In genomic region chr2:232833830-232834229, GRCh38 we compare ENCODE assay signal across 29 cellular contexts. TPM values are rescaled to one million over a fixed set of nuclear protein-coding genes. Genes with fewer than 3 reads are reported as not detected.
DNase-seq lines count a peak whose midpoint lies in the region; ATAC-seq, FAIRE-seq and TF ChIP-seq lines count a peak whose summit lies in the region.
"Had no signal": no experiment of that assay in that cellular context is flagged by ENCODE, and none has a peak within 500 bp of the region (broad histone marks: within the 10 kb centered on the region; RNA-seq: fewer than 3 reads in every experiment).

No MANE protein-coding gene starts in this region.

- no peaks in the 10 kb centered on the region for H3K9me3 ChIP-seq in CD8-positive, alpha-beta memory T cell (ENCODE audit: low read length)
- H3K9me3 ChIP-seq: Peyer's patch, psoas muscle, SJSA1 had no signal

- no peak overlapping the region for H3K4me3 Mint-ChIP-seq in CD8-positive, alpha-beta memory T cell
- H3K4me3 Mint-ChIP-seq in endothelial cell (ENCODE audit: unreplicated experiment): peak overlapping the region; percentile 68
- H3K4me3 Mint-ChIP-seq: activated CD8-positive, alpha-beta memory T cell treated with anti-CD3 and anti-CD28 coated beads, Interleukin-2, amount 10 ng/mL, durations not matched to agents 7 days and 5 days; brain; immature natural killer cell had no signal

- ATAC-seq in activated naive CD4-positive, alpha-beta T cell treated with anti-CD3 and anti-CD28 coated beads, Interleukin-2, amount 50 U/mL, for 72 hours: no peak
- ATAC-seq in GM19395 (IDR thresholded peaks at IDR 0.05; ENCODE audit: unreplicated experiment): no peak
- ATAC-seq: activated CD8-positive, alpha-beta memory T cell treated with anti-CD3 and anti-CD28 coated beads, Interleukin-2, amount 10 ng/mL, durations not matched to agents 7 days and 5 days; foreskin keratinocyte; psoas muscle had no signal

- no peak for DNase-seq in activated naive CD4-positive, alpha-beta T cell treated with anti-CD3 and anti-CD28 coated beads, Interleukin-2, amount 50 U/mL, for 72 hours (ENCODE audit: low spot score in 2 of 2)
- DNase-seq in activated naive CD4-positive, alpha-beta T cell (lab: John Stamatoyannopoulos, UW): no peak
- DNase-seq in CD8-positive, alpha-beta memory T cell: no peak
- no peak for DNase-seq in endothelial cell (ENCODE audit: low spot score)
- peak; percentile 50 for DNase-seq in retina
- no peak for DNase-seq in frontal cortex (ENCODE audit: low spot score in 2 of 2)
- DNase-seq in SK-N-DZ (ENCODE audit: low spot score): no peak
- DNase-seq: activated CD4-positive, alpha-beta T cell treated with anti-CD3 and anti-CD28 coated beads for 4 hours; activated CD8-positive, alpha-beta memory T cell treated with anti-CD3 and anti-CD28 coated beads, Interleukin-2, amount 10 ng/mL, durations not matched to agents 7 days and 5 days; C1 segment of cervical spinal cord; effector CD8-positive, alpha-beta T cell; foreskin keratinocyte; immature natural killer cell; Kasumi-1; NCI-H1048; NCI-H1694 treated with DMSO at 0.1 percent for 48 hours; NCI-H69; Peyer's patch; psoas muscle; T-helper 1 cell had no signal

- CTCF ChIA-PET in CD8-positive, alpha-beta memory T cell (lab: Charles Lee): no interaction called here

- no peaks in the 10 kb centered on the region for H3K9me3 Mint-ChIP-seq in activated naive CD4-positive, alpha-beta T cell treated with anti-CD3 and anti-CD28 coated beads, Interleukin-2, amount 50 U/mL, for 72 hours
- H3K9me3 Mint-ChIP-seq in CD8-positive, alpha-beta memory T cell: no peaks in the 10 kb centered on the region
- H3K9me3 Mint-ChIP-seq in endothelial cell (ENCODE audit: unreplicated experiment): no peaks in the 10 kb centered on the region
- H3K9me3 Mint-ChIP-seq: activated T-helper 2 cell treated with anti-CD3 and anti-CD28 coated beads, Interferon-gamma antibody, Interleukin-2, Interleukin-4, amounts not matched to agents 10 μg/mL and 5 μg/mL and 100 μg/mL, durations not matched to agents 14 hours and 24 hours and 36 hours; brain; immature natural killer cell had no signal

- H3K27me3 Mint-ChIP-seq in CD8-positive, alpha-beta memory T cell: no peaks in the 10 kb centered on the region
- peaks cover 6% of the 10 kb centered on the region for H3K27me3 Mint-ChIP-seq in endothelial cell (ENCODE audit: unreplicated experiment)
- H3K27me3 Mint-ChIP-seq: activated CD8-positive, alpha-beta memory T cell treated with anti-CD3 and anti-CD28 coated beads, Interleukin-2, amount 10 ng/mL, durations not matched to agents 7 days and 5 days; brain had no signal

- POLR2A ChIA-PET in CD8-positive, alpha-beta memory T cell (lab: Charles Lee): no interaction called here

- no peak for FAIRE-seq in frontal cortex (lab: Jason Lieb, UNC)
- FAIRE-seq: urothelium cell line had no signal

- H3K27me3 ChIP-seq in CD8-positive, alpha-beta memory T cell (ENCODE audit: insufficient read depth, low read length, poor library complexity, severe bottlenecking): no peaks in the 10 kb centered on the region
- H3K27me3 ChIP-seq: foreskin keratinocyte, hepatocyte, Peyer's patch, SJSA1 had no signal

- H3K4me3 ChIP-seq in CD8-positive, alpha-beta memory T cell (ENCODE audit: low read length): no peak overlapping the region
- H3K4me3 ChIP-seq: hepatocyte, Peyer's patch, psoas muscle, SJSA1 had no signal

- H3K36me3 ChIP-seq in CD8-positive, alpha-beta memory T cell (ENCODE audit: insufficient read depth, low read length): peaks cover 28% of the 10 kb centered on the region

- peak overlapping the region; percentile 20 to 78 for H3K27ac Mint-ChIP-seq in activated naive CD4-positive, alpha-beta T cell treated with anti-CD3 and anti-CD28 coated beads, Interleukin-2, amount 50 U/mL, for 72 hours
- H3K27ac Mint-ChIP-seq in CD8-positive, alpha-beta memory T cell: peak overlapping the region in 6 of 8 donors; percentile 3 to 86 (median 48)
- peak overlapping the region; percentile 22 for H3K27ac Mint-ChIP-seq in endothelial cell (ENCODE audit: unreplicated experiment)
- H3K27ac Mint-ChIP-seq: activated CD8-positive, alpha-beta memory T cell treated with anti-CD3 and anti-CD28 coated beads, Interleukin-2, amount 10 ng/mL, durations not matched to agents 7 days and 5 days; activated T-helper 2 cell treated with anti-CD3 and anti-CD28 coated beads, Interferon-gamma antibody, Interleukin-2, Interleukin-4, amounts not matched to agents 10 μg/mL and 5 μg/mL and 100 μg/mL, durations not matched to agents 14 hours and 24 hours and 36 hours had no signal

- H3K4me1 Mint-ChIP-seq in CD8-positive, alpha-beta memory T cell: peaks cover 27 to 34% (median 32%) of the 10 kb centered on the region in 3 donors
- H3K4me1 Mint-ChIP-seq in endothelial cell (ENCODE audit: unreplicated experiment): peaks cover 41% of the 10 kb centered on the region

- H3K36me3 Mint-ChIP-seq in activated naive CD4-positive, alpha-beta T cell treated with anti-CD3 and anti-CD28 coated beads, Interleukin-2, amount 50 U/mL, for 72 hours: peaks cover 0 to 6% of the 10 kb centered on the region in 2 donors
- H3K36me3 Mint-ChIP-seq in CD8-positive, alpha-beta memory T cell: peaks cover 0 to 80% (median 37%) of the 10 kb centered on the region in 3 donors
- H3K36me3 Mint-ChIP-seq in endothelial cell (ENCODE audit: low read depth, unreplicated experiment): peaks cover 38% of the 10 kb centered on the region

- peaks cover 13% of the 10 kb centered on the region for H3K4me1 ChIP-seq in CD8-positive, alpha-beta memory T cell (ENCODE audit: insufficient read depth, low read length)

- no peak for TF ChIP-seq CTCF in endothelial cell (IDR thresholded peaks at IDR 0.05; ENCODE audit: unreplicated experiment)

- no peak overlapping the region for H3K27ac ChIP-seq in CD8-positive, alpha-beta memory T cell (ENCODE audit: low read depth, low read length)
- H3K27ac ChIP-seq: foreskin keratinocyte, hepatocyte, Peyer's patch, psoas muscle, SJSA1 had no signal

RNA-seq across cellular contexts. Expression of gene SNORC, which starts 36.2 kb away (rescaled TPM):
- 1 to 10 TPM; 1.3 to 3.6 TPM for total RNA-seq in activated naive CD4-positive, alpha-beta T cell treated with anti-CD3 and anti-CD28 coated beads, Interleukin-2, amount 50 U/mL, for 72 hours
- 1 to 10 TPM; 1.5 to 2.5 TPM for total RNA-seq in CD8-positive, alpha-beta memory T cell
- not detected for polyA plus RNA-seq in CD8-positive, alpha-beta memory T cell
- total RNA-seq in endothelial cell (ENCODE audit: unreplicated experiment): 5.6 TPM
- total RNA-seq in frontal cortex: 2.4 TPM
- 0.02 and 0.09 TPM in 2 replicates for polyA plus RNA-seq in SK-N-DZ (2014; cell fraction: cytosol; rRNA removed)
- polyA plus RNA-seq in SK-N-DZ (2014; cell fraction: nucleus; rRNA removed): 1.9 and 2.5 TPM in 2 replicates
- polyA plus RNA-seq: immature natural killer cell had no signal

RNA-seq across cellular contexts. Expression of gene KCNJ13, which starts 57.5 kb away (rescaled TPM):
- not detected for total RNA-seq in activated naive CD4-positive, alpha-beta T cell treated with anti-CD3 and anti-CD28 coated beads, Interleukin-2, amount 50 U/mL, for 72 hours
- total RNA-seq in CD8-positive, alpha-beta memory T cell: not detected
- polyA plus RNA-seq in CD8-positive, alpha-beta memory T cell: 0.20 TPM
- total RNA-seq in endothelial cell (ENCODE audit: unreplicated experiment) (not detected), frontal cortex (1.6 TPM)
- polyA plus RNA-seq in SK-N-DZ (2014; cell fraction: cytosol; rRNA removed): not detected in 2 replicates
- polyA plus RNA-seq in SK-N-DZ (2014; cell fraction: nucleus; rRNA removed): not detected in 2 replicates
- total RNA-seq: activated CD8-positive, alpha-beta memory T cell treated with anti-CD3 and anti-CD28 coated beads, Interleukin-2, amount 10 ng/mL, durations not matched to agents 7 days and 5 days; activated T-helper 2 cell treated with anti-CD3 and anti-CD28 coated beads, Interferon-gamma antibody, Interleukin-2, Interleukin-4, amounts not matched to agents 10 μg/mL and 5 μg/mL and 100 μg/mL, durations not matched to agents 14 hours and 24 hours and 36 hours; foreskin keratinocyte; mononuclear cell; psoas muscle; SJSA1; skeletal muscle tissue had no signal
- polyA plus RNA-seq: esophagus, foreskin keratinocyte had no signal
